Comparison of ENCODE assay signal across 1 cellular context in the genomic region with DNA sequence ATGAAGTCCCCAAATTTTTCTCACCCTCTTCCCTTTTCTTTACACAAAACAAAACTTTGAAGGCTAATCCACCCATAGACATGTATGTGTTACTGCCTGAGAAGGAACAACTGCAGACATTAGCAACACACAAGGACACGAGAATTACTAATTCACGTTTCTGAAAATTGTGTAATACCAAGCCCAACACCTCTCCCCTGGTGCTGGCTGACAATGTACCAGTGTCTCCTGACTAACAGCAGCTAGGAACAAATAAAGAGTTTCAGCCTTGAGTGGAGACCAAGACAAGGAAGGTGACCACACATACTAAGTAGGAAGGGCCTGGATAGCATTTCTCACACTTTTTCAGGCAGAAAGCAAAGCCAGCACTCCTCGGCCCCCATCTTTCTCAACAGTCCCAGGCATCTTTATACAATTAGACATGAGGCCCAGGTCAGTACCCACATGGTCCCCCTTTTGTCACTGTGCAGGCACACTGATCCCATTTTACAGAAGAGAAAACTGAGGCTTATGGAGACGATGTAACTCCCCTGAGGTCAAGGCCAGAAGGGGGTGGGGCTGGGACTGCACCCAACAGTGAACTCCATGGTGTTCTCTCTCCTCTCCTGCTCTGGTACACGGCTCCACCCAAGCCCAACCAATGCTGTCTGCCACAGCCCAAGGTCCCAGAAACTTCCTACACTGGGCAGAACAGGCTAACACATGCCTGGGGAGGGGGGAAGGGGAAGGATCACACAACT.
TF ChIP-seq lines count a peak whose summit lies in the region.

No MANE protein-coding gene starts in this region.

TF ChIP-seq in HepG2, 621 proteins besides CTCF, POLR2A, EP300 and RAD21 (continues in another document):
- TF ChIP-seq RARA (CRISPR knock-in tag; IDR thresholded peaks at IDR 0.05): peak; percentile 66
- TF ChIP-seq, protein P1, sequence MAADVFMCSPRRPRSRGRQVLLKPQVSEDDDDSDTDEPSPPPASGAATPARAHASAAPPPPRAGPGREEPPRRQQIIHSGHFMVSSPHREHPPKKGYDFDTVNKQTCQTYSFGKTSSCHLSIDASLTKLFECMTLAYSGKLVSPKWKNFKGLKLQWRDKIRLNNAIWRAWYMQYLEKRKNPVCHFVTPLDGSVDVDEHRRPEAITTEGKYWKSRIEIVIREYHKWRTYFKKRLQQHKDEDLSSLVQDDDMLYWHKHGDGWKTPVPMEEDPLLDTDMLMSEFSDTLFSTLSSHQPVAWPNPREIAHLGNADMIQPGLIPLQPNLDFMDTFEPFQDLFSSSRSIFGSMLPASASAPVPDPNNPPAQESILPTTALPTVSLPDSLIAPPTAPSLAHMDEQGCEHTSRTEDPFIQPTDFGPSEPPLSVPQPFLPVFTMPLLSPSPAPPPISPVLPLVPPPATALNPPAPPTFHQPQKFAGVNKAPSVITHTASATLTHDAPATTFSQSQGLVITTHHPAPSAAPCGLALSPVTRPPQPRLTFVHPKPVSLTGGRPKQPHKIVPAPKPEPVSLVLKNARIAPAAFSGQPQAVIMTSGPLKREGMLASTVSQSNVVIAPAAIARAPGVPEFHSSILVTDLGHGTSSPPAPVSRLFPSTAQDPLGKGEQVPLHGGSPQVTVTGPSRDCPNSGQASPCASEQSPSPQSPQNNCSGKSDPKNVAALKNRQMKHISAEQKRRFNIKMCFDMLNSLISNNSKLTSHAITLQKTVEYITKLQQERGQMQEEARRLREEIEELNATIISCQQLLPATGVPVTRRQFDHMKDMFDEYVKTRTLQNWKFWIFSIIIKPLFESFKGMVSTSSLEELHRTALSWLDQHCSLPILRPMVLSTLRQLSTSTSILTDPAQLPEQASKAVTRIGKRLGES (CRISPR knock-in tag; IDR thresholded peaks at IDR 0.05; ENCODE audit: borderline replicate concordance): no peak
- TF ChIP-seq, protein P2, sequence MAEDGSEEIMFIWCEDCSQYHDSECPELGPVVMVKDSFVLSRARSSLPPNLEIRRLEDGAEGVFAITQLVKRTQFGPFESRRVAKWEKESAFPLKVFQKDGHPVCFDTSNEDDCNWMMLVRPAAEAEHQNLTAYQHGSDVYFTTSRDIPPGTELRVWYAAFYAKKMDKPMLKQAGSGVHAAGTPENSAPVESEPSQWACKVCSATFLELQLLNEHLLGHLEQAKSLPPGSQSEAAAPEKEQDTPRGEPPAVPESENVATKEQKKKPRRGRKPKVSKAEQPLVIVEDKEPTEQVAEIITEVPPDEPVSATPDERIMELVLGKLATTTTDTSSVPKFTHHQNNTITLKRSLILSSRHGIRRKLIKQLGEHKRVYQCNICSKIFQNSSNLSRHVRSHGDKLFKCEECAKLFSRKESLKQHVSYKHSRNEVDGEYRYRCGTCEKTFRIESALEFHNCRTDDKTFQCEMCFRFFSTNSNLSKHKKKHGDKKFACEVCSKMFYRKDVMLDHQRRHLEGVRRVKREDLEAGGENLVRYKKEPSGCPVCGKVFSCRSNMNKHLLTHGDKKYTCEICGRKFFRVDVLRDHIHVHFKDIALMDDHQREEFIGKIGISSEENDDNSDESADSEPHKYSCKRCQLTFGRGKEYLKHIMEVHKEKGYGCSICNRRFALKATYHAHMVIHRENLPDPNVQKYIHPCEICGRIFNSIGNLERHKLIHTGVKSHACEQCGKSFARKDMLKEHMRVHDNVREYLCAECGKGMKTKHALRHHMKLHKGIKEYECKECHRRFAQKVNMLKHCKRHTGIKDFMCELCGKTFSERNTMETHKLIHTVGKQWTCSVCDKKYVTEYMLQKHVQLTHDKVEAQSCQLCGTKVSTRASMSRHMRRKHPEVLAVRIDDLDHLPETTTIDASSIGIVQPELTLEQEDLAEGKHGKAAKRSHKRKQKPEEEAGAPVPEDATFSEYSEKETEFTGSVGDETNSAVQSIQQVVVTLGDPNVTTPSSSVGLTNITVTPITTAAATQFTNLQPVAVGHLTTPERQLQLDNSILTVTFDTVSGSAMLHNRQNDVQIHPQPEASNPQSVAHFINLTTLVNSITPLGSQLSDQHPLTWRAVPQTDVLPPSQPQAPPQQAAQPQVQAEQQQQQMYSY (CRISPR knock-in tag; IDR thresholded peaks at IDR 0.05): no peak
- TF ChIP-seq ZNF251 (CRISPR knock-in tag; IDR thresholded peaks at IDR 0.05): no peak
- TF ChIP-seq, protein P3, sequence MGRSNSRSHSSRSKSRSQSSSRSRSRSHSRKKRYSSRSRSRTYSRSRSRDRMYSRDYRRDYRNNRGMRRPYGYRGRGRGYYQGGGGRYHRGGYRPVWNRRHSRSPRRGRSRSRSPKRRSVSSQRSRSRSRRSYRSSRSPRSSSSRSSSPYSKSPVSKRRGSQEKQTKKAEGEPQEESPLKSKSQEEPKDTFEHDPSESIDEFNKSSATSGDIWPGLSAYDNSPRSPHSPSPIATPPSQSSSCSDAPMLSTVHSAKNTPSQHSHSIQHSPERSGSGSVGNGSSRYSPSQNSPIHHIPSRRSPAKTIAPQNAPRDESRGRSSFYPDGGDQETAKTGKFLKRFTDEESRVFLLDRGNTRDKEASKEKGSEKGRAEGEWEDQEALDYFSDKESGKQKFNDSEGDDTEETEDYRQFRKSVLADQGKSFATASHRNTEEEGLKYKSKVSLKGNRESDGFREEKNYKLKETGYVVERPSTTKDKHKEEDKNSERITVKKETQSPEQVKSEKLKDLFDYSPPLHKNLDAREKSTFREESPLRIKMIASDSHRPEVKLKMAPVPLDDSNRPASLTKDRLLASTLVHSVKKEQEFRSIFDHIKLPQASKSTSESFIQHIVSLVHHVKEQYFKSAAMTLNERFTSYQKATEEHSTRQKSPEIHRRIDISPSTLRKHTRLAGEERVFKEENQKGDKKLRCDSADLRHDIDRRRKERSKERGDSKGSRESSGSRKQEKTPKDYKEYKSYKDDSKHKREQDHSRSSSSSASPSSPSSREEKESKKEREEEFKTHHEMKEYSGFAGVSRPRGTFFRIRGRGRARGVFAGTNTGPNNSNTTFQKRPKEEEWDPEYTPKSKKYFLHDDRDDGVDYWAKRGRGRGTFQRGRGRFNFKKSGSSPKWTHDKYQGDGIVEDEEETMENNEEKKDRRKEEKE (IDR thresholded peaks at IDR 0.05): no peak
- no peak for TF ChIP-seq GZF1 (CRISPR knock-in tag; IDR thresholded peaks at IDR 0.05)
- TF ChIP-seq, protein P4, sequence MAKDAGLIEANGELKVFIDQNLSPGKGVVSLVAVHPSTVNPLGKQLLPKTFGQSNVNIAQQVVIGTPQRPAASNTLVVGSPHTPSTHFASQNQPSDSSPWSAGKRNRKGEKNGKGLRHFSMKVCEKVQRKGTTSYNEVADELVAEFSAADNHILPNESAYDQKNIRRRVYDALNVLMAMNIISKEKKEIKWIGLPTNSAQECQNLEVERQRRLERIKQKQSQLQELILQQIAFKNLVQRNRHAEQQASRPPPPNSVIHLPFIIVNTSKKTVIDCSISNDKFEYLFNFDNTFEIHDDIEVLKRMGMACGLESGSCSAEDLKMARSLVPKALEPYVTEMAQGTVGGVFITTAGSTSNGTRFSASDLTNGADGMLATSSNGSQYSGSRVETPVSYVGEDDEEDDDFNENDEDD (CRISPR knock-in tag; IDR thresholded peaks at IDR 0.05; ENCODE audit: borderline replicate concordance): no peak
- TF ChIP-seq KAT8 (CRISPR knock-in tag; IDR thresholded peaks at IDR 0.05): no peak
- TF ChIP-seq AGO1 (IDR thresholded peaks at IDR 0.05; ENCODE audit: low read depth, low read length, poor library complexity, severe bottlenecking): no peak
- no peak for TF ChIP-seq MEIS1 (CRISPR knock-in tag; IDR thresholded peaks at IDR 0.05; ENCODE audit: borderline replicate concordance)
- TF ChIP-seq ZBTB20 (CRISPR knock-in tag; IDR thresholded peaks at IDR 0.05; ENCODE audit: borderline replicate concordance, low read depth): no peak
- no peak for TF ChIP-seq ZNF790 (CRISPR knock-in tag; IDR thresholded peaks at IDR 0.05; ENCODE audit: borderline replicate concordance)
- no peak for TF ChIP-seq ZNF460 (CRISPR knock-in tag; IDR thresholded peaks at IDR 0.05; ENCODE audit: borderline replicate concordance)
- TF ChIP-seq PITX1 (CRISPR knock-in tag; IDR thresholded peaks at IDR 0.05): no peak
- TF ChIP-seq CBX5 (CRISPR knock-in tag; IDR thresholded peaks at IDR 0.05; ENCODE audit: borderline replicate concordance): no peak
- no peak for TF ChIP-seq KMT2B (CRISPR knock-in tag; IDR thresholded peaks at IDR 0.05)
- TF ChIP-seq ZNF563 (CRISPR knock-in tag; IDR thresholded peaks at IDR 0.05): no peak
- no peak for TF ChIP-seq ZNF180 (CRISPR knock-in tag; IDR thresholded peaks at IDR 0.05; ENCODE audit: borderline replicate concordance, low read depth)
- TF ChIP-seq FOSL2 (CRISPR knock-in tag; IDR thresholded peaks at IDR 0.05): no peak
- TF ChIP-seq HNRNPK (IDR thresholded peaks at IDR 0.05; ENCODE audit: low read depth, low read length, poor library complexity, severe bottlenecking): no peak
- TF ChIP-seq, protein P5, sequence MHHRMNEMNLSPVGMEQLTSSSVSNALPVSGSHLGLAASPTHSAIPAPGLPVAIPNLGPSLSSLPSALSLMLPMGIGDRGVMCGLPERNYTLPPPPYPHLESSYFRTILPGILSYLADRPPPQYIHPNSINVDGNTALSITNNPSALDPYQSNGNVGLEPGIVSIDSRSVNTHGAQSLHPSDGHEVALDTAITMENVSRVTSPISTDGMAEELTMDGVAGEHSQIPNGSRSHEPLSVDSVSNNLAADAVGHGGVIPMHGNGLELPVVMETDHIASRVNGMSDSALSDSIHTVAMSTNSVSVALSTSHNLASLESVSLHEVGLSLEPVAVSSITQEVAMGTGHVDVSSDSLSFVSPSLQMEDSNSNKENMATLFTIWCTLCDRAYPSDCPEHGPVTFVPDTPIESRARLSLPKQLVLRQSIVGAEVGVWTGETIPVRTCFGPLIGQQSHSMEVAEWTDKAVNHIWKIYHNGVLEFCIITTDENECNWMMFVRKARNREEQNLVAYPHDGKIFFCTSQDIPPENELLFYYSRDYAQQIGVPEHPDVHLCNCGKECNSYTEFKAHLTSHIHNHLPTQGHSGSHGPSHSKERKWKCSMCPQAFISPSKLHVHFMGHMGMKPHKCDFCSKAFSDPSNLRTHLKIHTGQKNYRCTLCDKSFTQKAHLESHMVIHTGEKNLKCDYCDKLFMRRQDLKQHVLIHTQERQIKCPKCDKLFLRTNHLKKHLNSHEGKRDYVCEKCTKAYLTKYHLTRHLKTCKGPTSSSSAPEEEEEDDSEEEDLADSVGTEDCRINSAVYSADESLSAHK (CRISPR knock-in tag; IDR thresholded peaks at IDR 0.05; ENCODE audit: borderline replicate concordance): no peak
- TF ChIP-seq RCOR2 (CRISPR knock-in tag; IDR thresholded peaks at IDR 0.05): peak; percentile 54; the same call in 1 of the 2 replicates
- no peak for TF ChIP-seq DPF2 (CRISPR knock-in tag; IDR thresholded peaks at IDR 0.05; ENCODE audit: borderline replicate concordance, low read depth)
- TF ChIP-seq ZNF224 (CRISPR knock-in tag; IDR thresholded peaks at IDR 0.05): no peak
- TF ChIP-seq, protein P6, sequence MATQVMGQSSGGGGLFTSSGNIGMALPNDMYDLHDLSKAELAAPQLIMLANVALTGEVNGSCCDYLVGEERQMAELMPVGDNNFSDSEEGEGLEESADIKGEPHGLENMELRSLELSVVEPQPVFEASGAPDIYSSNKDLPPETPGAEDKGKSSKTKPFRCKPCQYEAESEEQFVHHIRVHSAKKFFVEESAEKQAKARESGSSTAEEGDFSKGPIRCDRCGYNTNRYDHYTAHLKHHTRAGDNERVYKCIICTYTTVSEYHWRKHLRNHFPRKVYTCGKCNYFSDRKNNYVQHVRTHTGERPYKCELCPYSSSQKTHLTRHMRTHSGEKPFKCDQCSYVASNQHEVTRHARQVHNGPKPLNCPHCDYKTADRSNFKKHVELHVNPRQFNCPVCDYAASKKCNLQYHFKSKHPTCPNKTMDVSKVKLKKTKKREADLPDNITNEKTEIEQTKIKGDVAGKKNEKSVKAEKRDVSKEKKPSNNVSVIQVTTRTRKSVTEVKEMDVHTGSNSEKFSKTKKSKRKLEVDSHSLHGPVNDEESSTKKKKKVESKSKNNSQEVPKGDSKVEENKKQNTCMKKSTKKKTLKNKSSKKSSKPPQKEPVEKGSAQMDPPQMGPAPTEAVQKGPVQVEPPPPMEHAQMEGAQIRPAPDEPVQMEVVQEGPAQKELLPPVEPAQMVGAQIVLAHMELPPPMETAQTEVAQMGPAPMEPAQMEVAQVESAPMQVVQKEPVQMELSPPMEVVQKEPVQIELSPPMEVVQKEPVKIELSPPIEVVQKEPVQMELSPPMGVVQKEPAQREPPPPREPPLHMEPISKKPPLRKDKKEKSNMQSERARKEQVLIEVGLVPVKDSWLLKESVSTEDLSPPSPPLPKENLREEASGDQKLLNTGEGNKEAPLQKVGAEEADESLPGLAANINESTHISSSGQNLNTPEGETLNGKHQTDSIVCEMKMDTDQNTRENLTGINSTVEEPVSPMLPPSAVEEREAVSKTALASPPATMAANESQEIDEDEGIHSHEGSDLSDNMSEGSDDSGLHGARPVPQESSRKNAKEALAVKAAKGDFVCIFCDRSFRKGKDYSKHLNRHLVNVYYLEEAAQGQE (IDR thresholded peaks at IDR 0.05; ENCODE audit: borderline replicate concordance in 1 of 2, low read depth in 1 of 2, low read length in 2 of 2): no peak
- peak; percentile 62; the same call in 1 of the 2 replicates for TF ChIP-seq ADNP (CRISPR knock-in tag; IDR thresholded peaks at IDR 0.05)
- peak; percentile 99 for TF ChIP-seq CHD4 (IDR thresholded peaks at IDR 0.05; ENCODE audit: borderline replicate concordance, low read length)
- TF ChIP-seq, protein P7, sequence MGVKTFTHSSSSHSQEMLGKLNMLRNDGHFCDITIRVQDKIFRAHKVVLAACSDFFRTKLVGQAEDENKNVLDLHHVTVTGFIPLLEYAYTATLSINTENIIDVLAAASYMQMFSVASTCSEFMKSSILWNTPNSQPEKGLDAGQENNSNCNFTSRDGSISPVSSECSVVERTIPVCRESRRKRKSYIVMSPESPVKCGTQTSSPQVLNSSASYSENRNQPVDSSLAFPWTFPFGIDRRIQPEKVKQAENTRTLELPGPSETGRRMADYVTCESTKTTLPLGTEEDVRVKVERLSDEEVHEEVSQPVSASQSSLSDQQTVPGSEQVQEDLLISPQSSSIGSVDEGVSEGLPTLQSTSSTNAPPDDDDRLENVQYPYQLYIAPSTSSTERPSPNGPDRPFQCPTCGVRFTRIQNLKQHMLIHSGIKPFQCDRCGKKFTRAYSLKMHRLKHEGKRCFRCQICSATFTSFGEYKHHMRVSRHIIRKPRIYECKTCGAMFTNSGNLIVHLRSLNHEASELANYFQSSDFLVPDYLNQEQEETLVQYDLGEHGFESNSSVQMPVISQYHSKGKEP (CRISPR knock-in tag; IDR thresholded peaks at IDR 0.05): no peak
- TF ChIP-seq, protein P8, sequence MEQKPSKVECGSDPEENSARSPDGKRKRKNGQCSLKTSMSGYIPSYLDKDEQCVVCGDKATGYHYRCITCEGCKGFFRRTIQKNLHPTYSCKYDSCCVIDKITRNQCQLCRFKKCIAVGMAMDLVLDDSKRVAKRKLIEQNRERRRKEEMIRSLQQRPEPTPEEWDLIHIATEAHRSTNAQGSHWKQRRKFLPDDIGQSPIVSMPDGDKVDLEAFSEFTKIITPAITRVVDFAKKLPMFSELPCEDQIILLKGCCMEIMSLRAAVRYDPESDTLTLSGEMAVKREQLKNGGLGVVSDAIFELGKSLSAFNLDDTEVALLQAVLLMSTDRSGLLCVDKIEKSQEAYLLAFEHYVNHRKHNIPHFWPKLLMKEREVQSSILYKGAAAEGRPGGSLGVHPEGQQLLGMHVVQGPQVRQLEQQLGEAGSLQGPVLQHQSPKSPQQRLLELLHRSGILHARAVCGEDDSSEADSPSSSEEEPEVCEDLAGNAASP (CRISPR knock-in tag; IDR thresholded peaks at IDR 0.05; ENCODE audit: borderline replicate concordance): peak; percentile 53; the same call in 1 of the 2 replicates
- TF ChIP-seq ZBTB38 (CRISPR knock-in tag; IDR thresholded peaks at IDR 0.05): no peak
- no peak for TF ChIP-seq KDM5A (IDR thresholded peaks at IDR 0.05; ENCODE audit: borderline replicate concordance, low read length)
- TF ChIP-seq ATM (IDR thresholded peaks at IDR 0.05; ENCODE audit: borderline replicate concordance): no peak
